8 cellular contexts compared by ENCODE assay signal in genomic region chr1:223683586-223684487, GRCh38. TPM values are rescaled to one million over a fixed set of nuclear protein-coding genes. Genes with fewer than 3 reads are reported as not detected.
DNase-seq lines count a peak whose midpoint lies in the region; ATAC-seq and TF ChIP-seq lines count a peak whose summit lies in the region.

No MANE protein-coding gene starts in this region.

- CTCF ChIA-PET in GM10248 (lab: Yijun Ruan, JAX) = interaction anchor here (0.9 to 3.2 kb wide), 9 partner anchors 9 to 554 kb away, joined by 3 to 23 read pairs (median 4); no protein-coding TSS in a partner anchor

- H3K4me3 ChIP-seq in MG63 (no peak overlapping the region), adipocyte (ENCODE audit: low read length) (no peak overlapping the region)

- no peak for ATAC-seq in HG03442 (IDR thresholded peaks at IDR 0.05; ENCODE audit: unreplicated experiment)
- no peak for ATAC-seq in GM21360 (IDR thresholded peaks at IDR 0.05; ENCODE audit: unreplicated experiment)

- H3K9ac ChIP-seq in adipocyte (ENCODE audit: low read length) = no peak overlapping the region

- H3K4me1 ChIP-seq in adipocyte (ENCODE audit: control insufficient read depth, insufficient read depth, low read length) = no peaks in the 10 kb centered on the region

- H3K9me3 ChIP-seq in MG63 (no peaks in the 10 kb centered on the region), adipocyte (ENCODE audit: control insufficient read depth, low read length) (no peaks in the 10 kb centered on the region)

- DNase-seq in GM10248 (ENCODE audit: extremely low spot score) (peak; percentile 31), MG63 (peak; percentile 41), SHP77 (lab: John Stamatoyannopoulos, UW) (peak; percentile 74 to 75), adipocyte (ENCODE audit: low read depth) (peak; percentile 66), iPS DF 4.7 (ENCODE audit: extremely low read depth, low spot score) (peak; percentile 56)
- peak; percentile 69 for DNase-seq in stimulated activated CD4-positive, alpha-beta T cell treated with anti-CD3 and anti-CD28 coated beads, Interleukin-15, amount 100 ng/mL, for 24 hours

- H3K27me3 ChIP-seq in MG63 (no peaks in the 10 kb centered on the region), adipocyte (replicated peaks; ENCODE audit: control insufficient read depth, insufficient read depth, low read length) (peaks cover 14% of the 10 kb centered on the region)

- H3K36me3 ChIP-seq in MG63 = no peaks in the 10 kb centered on the region
- H3K36me3 ChIP-seq in adipocyte (ENCODE audit: control insufficient read depth, insufficient read depth, low read length, severe bottlenecking) = no peaks in the 10 kb centered on the region

- peak; percentile 53 for TF ChIP-seq CTCF in GM10248 (IDR thresholded peaks at IDR 0.05; ENCODE audit: control extremely low read depth, extremely low read depth, low read depth, missing control alignments)

- POLR2A ChIA-PET in GM10248 (lab: Yijun Ruan, JAX) = no interaction called here

RNA-seq across cellular contexts. Expression of gene CAPN8, which starts 18.3 kb away (rescaled TPM):
- not detected in 2 replicates for total RNA-seq in MG63 (2014; rRNA removed; shearing (Covaris generic); ENCODE audit: low replicate concordance)

RNA-seq across cellular contexts. Expression of gene CAPN2, which starts 28.5 kb away (rescaled TPM):
- 198 and 218 TPM in 2 replicates for total RNA-seq in MG63 (2014; rRNA removed; shearing (Covaris generic); ENCODE audit: low replicate concordance)
